In the genomic region with DNA sequence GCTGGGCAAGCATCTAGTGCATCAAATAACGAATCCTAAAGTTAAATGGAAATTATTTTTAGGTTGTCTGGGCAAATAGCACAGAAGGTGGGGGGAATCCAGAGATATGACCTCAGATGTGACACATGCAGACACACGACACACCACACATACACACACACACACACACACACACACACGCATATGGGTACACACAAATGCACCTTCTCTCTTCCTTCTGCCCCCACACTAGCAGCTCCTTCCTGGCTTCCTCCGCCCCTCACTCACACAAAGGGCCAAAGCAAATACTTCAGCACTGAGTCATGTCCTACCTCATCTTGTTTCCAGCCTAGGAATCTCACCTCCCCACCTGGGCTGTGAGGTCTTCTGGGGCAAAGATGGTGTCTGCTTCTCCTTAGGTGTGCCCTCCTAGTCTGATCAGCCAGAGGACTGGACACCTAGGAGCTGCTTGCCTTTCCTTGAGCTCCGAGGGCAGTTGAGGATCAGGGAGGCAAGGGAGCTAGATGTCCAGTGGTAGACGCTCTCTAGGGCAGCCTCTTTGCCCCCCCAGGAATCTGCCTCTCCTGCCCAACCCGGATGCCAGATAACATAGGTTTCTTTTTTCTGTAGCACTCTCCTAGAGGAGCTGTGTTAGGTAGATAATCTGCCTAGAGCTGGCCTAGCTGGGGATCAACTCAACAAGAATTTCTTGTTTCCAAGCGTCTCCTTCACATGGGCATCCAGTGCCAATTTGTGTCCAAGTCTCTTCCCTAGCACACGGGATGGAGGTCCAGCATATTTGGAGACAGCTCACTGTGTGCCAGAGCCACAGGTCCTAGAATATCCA, we compare ENCODE assay signal across 8 cellular contexts. TPM values are rescaled to one million over a fixed set of nuclear protein-coding genes. Genes with fewer than 3 reads are reported as not detected.
DNase-seq lines count a peak whose midpoint lies in the region; ATAC-seq and TF ChIP-seq lines count a peak whose summit lies in the region.

No MANE protein-coding gene starts in this region.

- in situ Hi-C loops in GM23248 (cut with MboI) = no loop called here

- DNase-seq in GM23248 (peak; percentile 47), foreskin fibroblast (peak; percentile 29 to 51), coronary artery (ENCODE audit: low spot score) (no peak), COLO668 (lab: John Stamatoyannopoulos, UW; ENCODE audit: unreplicated experiment) (no peak), SKM-1 (lab: John Stamatoyannopoulos, UW; ENCODE audit: unreplicated experiment) (no peak)
- peak; percentile 7 for DNase-seq in activated CD4-positive, alpha-beta T cell treated with anti-CD3 and anti-CD28 coated beads, Interleukin-2, amount 50 U/mL, for 1 hour
- DNase-seq in stimulated activated CD4-positive, alpha-beta T cell treated with anti-CD3 and anti-CD28 coated beads, Interleukin-1b, Interleukin-23, amount 100 ng/mL, for 24 hours (ENCODE audit: low read depth in 4 of 4, low spot score in 1 of 4) = peak in 3 of 4 experiments; percentile 22 to 55 (median 24)

- no peaks in the 10 kb centered on the region for H3K36me3 ChIP-seq in GM23248 (ENCODE audit: low read depth)

- no peak for ATAC-seq in GM19328 (IDR thresholded peaks at IDR 0.05; ENCODE audit: unreplicated experiment)

- H3K4me2 ChIP-seq in GM23248 (ENCODE audit: unreplicated experiment) = no peak overlapping the region

- peaks cover 4% of the 10 kb centered on the region; the same call in 1 of the 2 replicates for H3F3A ChIP-seq in GM23248 (ENCODE audit: insufficient read depth)

- H3K27me3 ChIP-seq in GM23248 (replicated peaks; ENCODE audit: insufficient read depth) = no peaks in the 10 kb centered on the region

- no peaks in the 10 kb centered on the region for H4K20me1 ChIP-seq in GM23248 (ENCODE audit: insufficient read depth)

- H3K4me1 ChIP-seq in GM23248 (ENCODE audit: insufficient read depth) = peaks cover 26% of the 10 kb centered on the region

- no peaks in the 10 kb centered on the region for H3K9me2 ChIP-seq in GM23248 (ENCODE audit: insufficient read depth)

- H3K27ac ChIP-seq in GM23248 (no peak overlapping the region), coronary artery (peak overlapping the region in 1 of 2 donors; percentile 15)

- TF ChIP-seq CTCF in foreskin fibroblast (IDR thresholded peaks at IDR 0.05; ENCODE audit: low read depth, low read length) (no peak), coronary artery (IDR thresholded peaks at IDR 0.05) (no peak)

- H2AFZ ChIP-seq in GM23248 = peak overlapping the region; percentile 50; the same call in 1 of the 2 replicates

- H3K4me3 ChIP-seq in GM23248 = no peak overlapping the region
- H3K4me3 ChIP-seq in foreskin fibroblast (ENCODE audit: low read depth in 1 of 2, low read length in 2 of 2) = no peak overlapping the region
- no peak overlapping the region for H3K4me3 ChIP-seq in coronary artery

- no peak overlapping the region for H3K9ac ChIP-seq in GM23248

- no peaks in the 10 kb centered on the region for H3K79me2 ChIP-seq in GM23248 (ENCODE audit: insufficient read depth)

- H3K9me3 ChIP-seq in GM23248 (ENCODE audit: low read depth) = no peaks in the 10 kb centered on the region

- WGBS in GM23248 (ENCODE audit: low coverage in 1 of 2, low lambda C conversion rate in 2 of 2, missing lambda C conversion rate in 2 of 2), 2 experiments = 58% methylated on average over 9 of the region's 9 CpGs

RNA-seq across cellular contexts. Expression of gene JADE2, which starts 14.3 kb away (rescaled TPM):
- total RNA-seq in GM23248 (2014; rRNA removed; shearing (Covaris generic)) = 18.0 and 20.9 TPM in 2 replicates
- polyA plus RNA-seq in GM23248 (2016; fragmentation: Nextera tagmentation; extraction: Ambion mirVana) = 7.1 and 8.0 TPM in 2 replicates

Comparison
In these comparisons a context has a peak if more than half of its experiments do, and no peak if none do; other contexts are left out.
1. DNase-seq: peak in GM23248 (single experiment), activated CD4-positive, alpha-beta T cell treated with anti-CD3 and anti-CD28 coated beads, Interleukin-2, amount 50 U/mL, for 1 hour (single experiment), foreskin fibroblast (2 of 2) and stimulated activated CD4-positive, alpha-beta T cell treated with anti-CD3 and anti-CD28 coated beads, Interleukin-1b, Interleukin-23, amount 100 ng/mL, for 24 hours (3 of 4); none in coronary artery (single experiment), COLO668 (single experiment) and SKM-1 (single experiment).